Comparison of ENCODE assay signal across 1 cellular context in the genomic region with DNA sequence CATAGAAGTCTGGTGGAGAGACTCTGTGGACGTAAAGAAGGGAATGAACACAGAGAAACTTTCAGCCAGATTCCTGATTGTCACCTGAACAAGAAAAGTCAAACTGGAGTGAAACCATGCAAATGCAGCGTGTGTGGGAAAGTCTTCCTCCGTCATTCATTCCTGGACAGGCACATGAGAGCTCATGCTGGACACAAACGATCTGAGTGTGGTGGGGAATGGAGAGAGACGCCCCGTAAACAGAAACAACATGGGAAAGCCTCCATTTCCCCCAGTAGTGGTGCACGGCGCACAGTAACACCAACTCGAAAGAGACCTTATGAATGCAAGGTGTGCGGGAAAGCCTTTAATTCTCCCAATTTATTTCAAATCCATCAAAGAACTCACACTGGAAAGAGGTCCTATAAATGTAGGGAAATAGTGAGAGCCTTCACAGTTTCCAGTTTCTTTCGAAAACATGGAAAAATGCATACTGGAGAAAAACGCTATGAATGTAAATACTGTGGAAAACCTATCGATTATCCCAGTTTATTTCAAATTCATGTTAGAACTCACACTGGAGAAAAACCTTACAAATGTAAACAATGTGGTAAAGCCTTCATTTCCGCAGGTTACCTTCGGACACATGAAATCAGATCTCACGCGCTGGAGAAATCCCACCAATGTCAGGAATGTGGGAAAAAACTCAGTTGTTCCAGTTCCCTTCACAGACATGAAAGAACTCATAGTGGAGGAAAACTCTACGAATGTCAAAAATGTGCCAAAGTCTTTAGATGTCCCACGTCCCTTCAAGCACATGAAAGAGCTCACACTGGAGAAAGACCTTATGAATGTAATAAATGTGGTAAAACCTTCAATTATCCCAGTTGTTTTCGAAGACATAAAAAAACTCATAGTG.
A peak's percentile ranks its signal among the peaks of the same experiment; 100 is the strongest.
TF ChIP-seq lines count a peak whose summit lies in the region.

No MANE protein-coding gene starts in this region.

TF ChIP-seq in GM12878, 131 proteins besides CTCF, POLR2A, EP300 and RAD21:
- TF ChIP-seq, protein P1, sequence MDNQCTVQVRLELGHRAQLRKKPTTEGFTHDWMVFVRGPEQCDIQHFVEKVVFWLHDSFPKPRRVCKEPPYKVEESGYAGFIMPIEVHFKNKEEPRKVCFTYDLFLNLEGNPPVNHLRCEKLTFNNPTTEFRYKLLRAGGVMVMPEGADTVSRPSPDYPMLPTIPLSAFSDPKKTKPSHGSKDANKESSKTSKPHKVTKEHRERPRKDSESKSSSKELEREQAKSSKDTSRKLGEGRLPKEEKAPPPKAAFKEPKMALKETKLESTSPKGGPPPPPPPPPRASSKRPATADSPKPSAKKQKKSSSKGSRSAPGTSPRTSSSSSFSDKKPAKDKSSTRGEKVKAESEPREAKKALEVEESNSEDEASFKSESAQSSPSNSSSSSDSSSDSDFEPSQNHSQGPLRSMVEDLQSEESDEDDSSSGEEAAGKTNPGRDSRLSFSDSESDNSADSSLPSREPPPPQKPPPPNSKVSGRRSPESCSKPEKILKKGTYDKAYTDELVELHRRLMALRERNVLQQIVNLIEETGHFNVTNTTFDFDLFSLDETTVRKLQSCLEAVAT (IDR thresholded peaks at IDR 0.05), result 0 out of 2 replicates have a peak, but pooled peaks have one; percentile 21
- TF ChIP-seq TARDBP (IDR thresholded peaks at IDR 0.05; ENCODE audit: borderline replicate concordance), result no peak
